Comparison of ENCODE assay signal across 25 cellular contexts in genomic region chr10:86423739-86424138, GRCh38. TPM values are rescaled to one million over a fixed set of nuclear protein-coding genes. Genes with fewer than 3 reads are reported as not detected.
DNase-seq lines count a peak whose midpoint lies in the region; ATAC-seq, FAIRE-seq and TF ChIP-seq lines count a peak whose summit lies in the region.
"Had no signal": no experiment of that assay in that cellular context is flagged by ENCODE, and none has a peak within 500 bp of the region (broad histone marks: within the 10 kb centered on the region; RNA-seq: fewer than 3 reads in every experiment).

No MANE protein-coding gene starts in this region.

- H3K4me2 ChIP-seq in HepG2 (ENCODE audit: low read depth, low read length): no peak overlapping the region

- TF ChIP-seq POLR2A in HepG2 (IDR thresholded peaks at IDR 0.05; ENCODE audit: insufficient read depth in 1 of 2, low read depth in 2 of 2, low read length in 2 of 2): no peak
- no peak for TF ChIP-seq POLR2A in right lobe of liver (IDR thresholded peaks at IDR 0.05)
- no peak for TF ChIP-seq POLR2A in vagina (IDR thresholded peaks at IDR 0.05)

- no peak for TF ChIP-seq CTCF in HepG2 (CRISPR knock-in tag; IDR thresholded peaks at IDR 0.05)
- TF ChIP-seq CTCF in right lobe of liver (IDR thresholded peaks at IDR 0.05): no peak
- no peak for TF ChIP-seq CTCF in WTC11 (IDR thresholded peaks at IDR 0.05)
- no peak for TF ChIP-seq CTCF in vagina (IDR thresholded peaks at IDR 0.05)

- no peaks in the 10 kb centered on the region for H4K20me1 ChIP-seq in HepG2 (ENCODE audit: insufficient read depth, low read length)

- H3K27me3 ChIP-seq in HepG2 (ENCODE audit: control insufficient read depth in 1 of 2, insufficient read depth in 2 of 2, low read length in 2 of 2) (no peaks in the 10 kb centered on the region), right lobe of liver (no peaks in the 10 kb centered on the region), iPS-20b (ENCODE audit: insufficient read depth, low read length) (no peaks in the 10 kb centered on the region), vagina (no peaks in the 10 kb centered on the region)
- H3K27me3 ChIP-seq: SJCRH30 had no signal

- 0 out of 2 replicates have a peak overlapping the region, but pooled peaks have one; percentile 3 for H3K4me3 Mint-ChIP-seq in WTC11
- no peak overlapping the region for H3K4me3 Mint-ChIP-seq in stimulated activated naive B cell treated with anti-CD40 and anti-IgM and Interleukin-4, amounts not matched to agents 10 μg/mL and 1 μg/mL and 100 μg/mL, for 72 hours
- H3K4me3 Mint-ChIP-seq: CD8-positive, alpha-beta memory T cell; HFFc6; IgD-negative memory B cell; T-cell had no signal

- H2AFZ ChIP-seq in HepG2 (ENCODE audit: low read length): no peak overlapping the region

- 76% methylated on average over 5 of the region's 5 CpGs for WGBS in HepG2 (ENCODE audit: low lambda C conversion rate)
- WGBS in right lobe of liver (ENCODE audit: insufficient coverage, low coverage, low lambda C conversion rate, missing lambda C conversion rate): 64% methylated on average over 5 of the region's 5 CpGs

- H3K27ac ChIP-seq in HepG2 (ENCODE audit: extremely low read length, insufficient read depth, low read length): no peak overlapping the region
- no peak overlapping the region for H3K27ac ChIP-seq in right lobe of liver
- peak overlapping the region; percentile 51 for H3K27ac ChIP-seq in iPS-20b (ENCODE audit: low read length)
- no peak overlapping the region for H3K27ac ChIP-seq in vagina
- H3K27ac ChIP-seq: C4-2B, HL-60, SJCRH30 had no signal

- BruUV-seq in HepG2 (replicated peaks; lab: Mats Ljungman, UMichigan): no TSS peak

- POLR2A ChIA-PET in HepG2 (lab: Yijun Ruan, JAX): no interaction called here
- POLR2A ChIA-PET in WTC11 (lab: Charles Lee): interaction anchor here (0.6 kb wide), 1 partner anchor 207 kb away, joined by 3 read pairs; no protein-coding TSS in a partner anchor

- no peaks in the 10 kb centered on the region for H3K36me3 Mint-ChIP-seq in WTC11
- no peaks in the 10 kb centered on the region for H3K36me3 Mint-ChIP-seq in stimulated activated naive B cell treated with anti-CD40 and anti-IgM and Interleukin-4, amounts not matched to agents 10 μg/mL and 1 μg/mL and 100 μg/mL, for 72 hours
- H3K36me3 Mint-ChIP-seq: CD8-positive, alpha-beta memory T cell; IgD-negative memory B cell; T-cell had no signal

- 0 out of 2 replicates have a peak overlapping the region, but pooled peaks have one; percentile 16 for H3K27ac Mint-ChIP-seq in WTC11
- H3K27ac Mint-ChIP-seq in stimulated activated naive B cell treated with anti-CD40 and anti-IgM and Interleukin-4, amounts not matched to agents 10 μg/mL and 1 μg/mL and 100 μg/mL, for 72 hours: no peak overlapping the region
- H3K27ac Mint-ChIP-seq: CD8-positive, alpha-beta memory T cell; HFFc6; IgD-negative memory B cell; T-cell had no signal

- no peak for TF ChIP-seq RAD21 in HepG2 (CRISPR knock-in tag; IDR thresholded peaks at IDR 0.05)

- no peaks in the 10 kb centered on the region for H3K79me2 ChIP-seq in HepG2 (ENCODE audit: insufficient read depth, low read length)

- in situ Hi-C loops in HepG2 (cut with HindIII; ENCODE audit: extremely low pct_ligation_motif_present, low pct_unique_long_range_greater_than_20kb): no loop called here

- CTCF ChIA-PET in HepG2 (lab: Yijun Ruan, JAX; ENCODE audit: low intra/inter-chr PET ratio, low total read pairs): no interaction called here
- CTCF ChIA-PET in WTC11 (lab: Charles Lee): interaction anchor here (0.6 to 1.6 kb wide), 2 partner anchors 24 to 537 kb away, joined by 3 to 6 read pairs; no protein-coding TSS in a partner anchor

- FAIRE-seq in HepG2 (lab: Jason Lieb, UNC): no peak
- FAIRE-seq: GM19239, H54 had no signal

- peaks cover 18% of the 10 kb centered on the region for H3K4me1 Mint-ChIP-seq in WTC11
- H3K4me1 Mint-ChIP-seq in stimulated activated naive B cell treated with anti-CD40 and anti-IgM and Interleukin-4, amounts not matched to agents 10 μg/mL and 1 μg/mL and 100 μg/mL, for 72 hours: peaks cover 2 to 4% of the 10 kb centered on the region in 2 donors

- H3K9ac ChIP-seq in HepG2 (ENCODE audit: insufficient read depth, low read depth, low read length): no peak overlapping the region
- H3K9ac ChIP-seq in iPS-20b (ENCODE audit: low read depth, low read length): no peak overlapping the region; the same call in 1 of the 2 replicates

- no peaks in the 10 kb centered on the region; the same call in 1 of the 2 replicates for H3K27me3 Mint-ChIP-seq in WTC11 (ENCODE audit: low read depth)
- H3K27me3 Mint-ChIP-seq in stimulated activated naive B cell treated with anti-CD40 and anti-IgM and Interleukin-4, amounts not matched to agents 10 μg/mL and 1 μg/mL and 100 μg/mL, for 72 hours: peaks cover 7 to 13% of the 10 kb centered on the region in 2 donors

- TF ChIP-seq EP300 in HepG2 (IDR thresholded peaks at IDR 0.05; ENCODE audit: low read depth in 2 of 2, low read length in 2 of 2) (no peak), HepG2 (CRISPR knock-in tag; IDR thresholded peaks at IDR 0.05; ENCODE audit: borderline replicate concordance) (no peak)

- no peaks in the 10 kb centered on the region for H3K36me3 ChIP-seq in HepG2 (replicated peaks in 1 of 2; ENCODE audit: control insufficient read depth in 1 of 2, insufficient read depth in 2 of 2, low read length in 2 of 2)
- no peaks in the 10 kb centered on the region for H3K36me3 ChIP-seq in right lobe of liver
- H3K36me3 ChIP-seq in iPS-20b (ENCODE audit: insufficient read depth, low read depth, low read length): no peaks in the 10 kb centered on the region
- H3K36me3 ChIP-seq in vagina: no peaks in the 10 kb centered on the region
- H3K36me3 ChIP-seq: SJCRH30 had no signal

- H3K4me3 ChIP-seq in HepG2 (replicated peaks in 1 of 3; ENCODE audit: insufficient read depth in 1 of 3, low read depth in 2 of 3, low read length in 3 of 3) (no peak overlapping the region), right lobe of liver (no peak overlapping the region), iPS-20b (ENCODE audit: low read length) (peak overlapping the region; percentile 43; the same call in 1 of the 2 replicates), vagina (no peak overlapping the region)
- H3K4me3 ChIP-seq: SJCRH30 had no signal

- intact Hi-C loops in HepG2 (cut with micrococcal nuclease; ENCODE audit: unreplicated experiment) (no loop called here), right lobe of liver (cut with DNase I) (no loop called here), vagina (cut with DNase I) (no loop called here)

- peaks cover 4% of the 10 kb centered on the region; the same call in 1 of the 2 replicates for H3K9me3 Mint-ChIP-seq in WTC11
- H3K9me3 Mint-ChIP-seq in stimulated activated naive B cell treated with anti-CD40 and anti-IgM and Interleukin-4, amounts not matched to agents 10 μg/mL and 1 μg/mL and 100 μg/mL, for 72 hours: no peaks in the 10 kb centered on the region
- H3K9me3 Mint-ChIP-seq: CD8-positive, alpha-beta memory T cell; HFFc6; IgD-negative memory B cell; T-cell had no signal

- DNase-seq in HepG2 (ENCODE audit: low spot score): no peak
- no peak for DNase-seq in right lobe of liver
- no peak for DNase-seq in WTC11 (ENCODE audit: low spot score)
- no peak for DNase-seq in RPMI8226
- DNase-seq in vagina (ENCODE audit: extremely low spot score in 2 of 2): no peak
- DNase-seq in NCI-H82 treated with DMSO at 0.1 percent for 48 hours (lab: John Stamatoyannopoulos, UW; ENCODE audit: unreplicated experiment): no peak
- no peak for DNase-seq in stimulated activated naive B cell treated with anti-CD40 and anti-IgM and Interleukin-4, amounts not matched to agents 10 μg/mL and 1 μg/mL and 100 μg/mL, for 72 hours
- DNase-seq: Calu3; CD8-positive, alpha-beta memory T cell; DMS153; GF-D8; HFFc6; NCI-H1417; NCI-H1694 treated with DMSO at 0.1 percent for 48 hours; SJCRH30; T-cell had no signal

- ATAC-seq in HepG2 (no peak), right lobe of liver (no peak), WTC11 (peak; percentile 97)
- ATAC-seq in stimulated activated naive B cell treated with anti-CD40 and anti-IgM and Interleukin-4, amounts not matched to agents 10 μg/mL and 1 μg/mL and 100 μg/mL, for 72 hours (replicated peaks): no peak
- ATAC-seq: Panc1, T-cell had no signal

- H3K4me1 ChIP-seq in HepG2 (ENCODE audit: insufficient read depth, low read length): peaks cover 18% of the 10 kb centered on the region
- no peaks in the 10 kb centered on the region for H3K4me1 ChIP-seq in right lobe of liver
- peaks cover 8% of the 10 kb centered on the region; the same call in 1 of the 2 replicates for H3K4me1 ChIP-seq in iPS-20b (ENCODE audit: insufficient read depth, low read length)
- H3K4me1 ChIP-seq in vagina: no peaks in the 10 kb centered on the region
- H3K4me1 ChIP-seq: SJCRH30 had no signal

- no peaks in the 10 kb centered on the region for H3K9me3 ChIP-seq in HepG2 (ENCODE audit: low read length)
- H3K9me3 ChIP-seq in right lobe of liver: no peaks in the 10 kb centered on the region
- no peaks in the 10 kb centered on the region; the same call in 1 of the 2 replicates for H3K9me3 ChIP-seq in iPS-20b (ENCODE audit: insufficient read depth, low read depth, low read length)
- H3K9me3 ChIP-seq in vagina: no peaks in the 10 kb centered on the region
- H3K9me3 ChIP-seq: SJCRH30 had no signal

RNA-seq across cellular contexts. Expression of gene GRID1, which starts 57.1 kb away (rescaled TPM):
- total RNA-seq in HepG2 (2016; rRNA removed; fragmentation: Illumina TruSeq; extraction: Trizol): not detected in 2 replicates
- total RNA-seq in HepG2 (2016; cell fraction: cytosol; rRNA removed; fragmentation: Illumina TruSeq; extraction: Trizol; ENCODE audit: low read depth): not detected in 2 replicates
- total RNA-seq in HepG2 (2016; cell fraction: insoluble cytoplasmic fraction; rRNA removed; fragmentation: Illumina TruSeq; extraction: Trizol): not detected in 2 replicates
- total RNA-seq in HepG2 (2016; cell fraction: membrane; rRNA removed; fragmentation: Illumina TruSeq; extraction: Trizol): not detected in 2 replicates
- not detected in 2 replicates for total RNA-seq in HepG2 (2016; cell fraction: nucleus; rRNA removed; fragmentation: Illumina TruSeq; extraction: Trizol)
- polyA plus RNA-seq in HepG2 (2011; rRNA removed): 0.03 and 0.05 TPM in 2 replicates
- polyA plus RNA-seq in HepG2 (2011; cell fraction: cytosol; rRNA removed): 0.01 and 0.03 TPM in 2 replicates
- polyA plus RNA-seq in HepG2 (2011; cell fraction: nucleus; rRNA removed): not detected in 2 replicates
- polyA plus RNA-seq in HepG2 (2012): not detected in 2 replicates
- not detected in 2 replicates for polyA plus RNA-seq in HepG2 (2016; cell fraction: cytosol; fragmentation: Illumina TruSeq; extraction: Trizol; ENCODE audit: low read depth)
- polyA plus RNA-seq in HepG2 (2016; cell fraction: insoluble cytoplasmic fraction; fragmentation: Illumina TruSeq; extraction: Trizol; ENCODE audit: low read depth): not detected in 2 replicates
- polyA plus RNA-seq in HepG2 (2016; cell fraction: membrane; fragmentation: Illumina TruSeq; extraction: Trizol; ENCODE audit: low read depth): not detected in 2 replicates
- polyA plus RNA-seq in HepG2 (2016; cell fraction: nucleus; fragmentation: Illumina TruSeq; extraction: Trizol; ENCODE audit: insufficient read depth, low read depth): not detected in 2 replicates
- polyA minus RNA-seq in HepG2 (2011; rRNA and poly(A)+ RNA removed; ENCODE audit: low replicate concordance): 5.3 TPM in 1 of 2 replicates, not detected in the other
- not detected in 2 replicates for polyA minus RNA-seq in HepG2 (2011; cell fraction: cytosol; rRNA and poly(A)+ RNA removed)
- polyA minus RNA-seq in HepG2 (2011; cell fraction: nucleus; rRNA and poly(A)+ RNA removed): 0.25 TPM in 1 of 2 replicates, not detected in the other
- total RNA-seq in right lobe of liver: 1 to 10 TPM in 2 of 6 experiments, under 1 TPM in 4; 0.05 to 1.9 (median 0.81) TPM
- 0.21 to 0.50 TPM (median 0.37 TPM) in 3 replicates for total RNA-seq in WTC11 (2021)
- 7.1 TPM for total RNA-seq in vagina
- total RNA-seq: Calu3; CD8-positive, alpha-beta memory T cell; Daoy; HFFc6; HT-29; SJCRH30 had no signal
- polyA plus RNA-seq: CD8-positive, alpha-beta memory T cell; IgD-negative memory B cell had no signal
